8 cellular contexts compared by ENCODE assay signal in the genomic region with DNA sequence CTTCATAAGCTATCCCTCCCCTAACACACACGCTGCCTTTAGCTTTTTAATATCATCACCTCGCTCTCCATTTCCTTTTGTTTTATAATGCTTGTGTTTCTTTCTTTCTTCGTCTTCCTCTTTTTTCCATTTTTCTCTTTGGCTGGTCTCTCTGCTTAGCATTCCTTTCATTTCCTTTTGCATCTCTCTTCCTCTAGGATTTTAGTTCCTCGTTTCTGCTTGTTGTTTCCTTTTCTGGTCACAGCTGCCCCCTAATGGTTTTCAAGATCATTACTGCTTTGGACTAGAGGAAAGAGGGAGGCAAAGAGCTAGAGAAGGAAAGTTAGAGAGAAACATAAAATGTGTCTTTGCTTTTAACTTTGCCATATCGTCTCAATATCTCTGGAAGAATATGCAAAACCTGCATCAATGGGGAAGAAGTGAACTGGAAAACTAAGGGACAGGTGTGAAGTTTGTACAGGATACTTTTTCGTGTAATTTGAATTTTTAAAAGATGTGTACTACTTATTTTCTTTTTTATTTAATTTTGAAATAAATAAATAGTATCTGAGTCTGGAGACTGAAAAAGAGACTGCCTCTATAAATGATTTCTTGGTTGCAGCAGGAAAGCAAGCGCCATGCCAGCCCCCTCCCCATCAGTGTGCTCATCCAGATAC. TPM values are rescaled to one million over a fixed set of nuclear protein-coding genes. Genes with fewer than 3 reads are reported as not detected.
A peak's percentile ranks its signal among the peaks of the same experiment; 100 is the strongest.
DNase-seq lines count a peak whose midpoint lies in the region; FAIRE-seq and TF ChIP-seq lines count a peak whose summit lies in the region.

No MANE protein-coding gene starts in this region.

- no peak overlapping the region for H3K4me3 ChIP-seq in LNCaP clone FGC (ENCODE audit: low read depth, low read length)
- H3K4me3 ChIP-seq in epithelial cell of esophagus (ENCODE audit: low read length): no peak overlapping the region

- peaks cover 2% of the 10 kb centered on the region for H3K27me3 Mint-ChIP-seq in neural crest cell (ENCODE audit: low read depth)
- H3K27me3 Mint-ChIP-seq in activated naive CD4-positive, alpha-beta T cell treated with anti-CD3 and anti-CD28 coated beads for 36 hours (ENCODE audit: low read depth): peaks cover 7% of the 10 kb centered on the region

- peak; percentile 67 for TF ChIP-seq CTCF in LNCaP clone FGC (IDR thresholded peaks at IDR 0.05; ENCODE audit: control insufficient read depth, extremely low read depth, insufficient read depth)
- peak; percentile 90 for TF ChIP-seq CTCF in epithelial cell of esophagus (IDR thresholded peaks at IDR 0.05; ENCODE audit: insufficient read depth, low read depth, low read length, missing control alignments)
- TF ChIP-seq CTCF in neural crest cell (conservative IDR thresholded peaks at IDR 0.05): peak; percentile 88

- DNase-seq in LNCaP clone FGC (ENCODE audit: low read depth) (peak; percentile 26), RCC 7860 (ENCODE audit: low spot score) (peak; percentile 71), epithelial cell of esophagus (ENCODE audit: low read depth) (peak; percentile 73), neural crest cell (ENCODE audit: low read depth, low spot score) (no peak), cortex of kidney (lab: John Stamatoyannopoulos, UW) (no peak)
- no peak for DNase-seq in activated CD4-positive, alpha-beta T cell treated with anti-CD3 and anti-CD28 coated beads, Interleukin-2, amount 50 U/mL, for 4 hours
- no peak for DNase-seq in activated naive CD4-positive, alpha-beta T cell treated with anti-CD3 and anti-CD28 coated beads for 36 hours

- FAIRE-seq in G401.6 (lab: Jason Lieb, UNC) (peak; percentile 84), RCC 7860 (lab: Jason Lieb, UNC) (peak; percentile 89)

- no peaks in the 10 kb centered on the region for H3K9me3 Mint-ChIP-seq in neural crest cell
- H3K9me3 Mint-ChIP-seq in activated naive CD4-positive, alpha-beta T cell treated with anti-CD3 and anti-CD28 coated beads for 36 hours: no peaks in the 10 kb centered on the region

- peaks cover 20% of the 10 kb centered on the region for H3K4me1 Mint-ChIP-seq in neural crest cell
- peaks cover 2% of the 10 kb centered on the region for H3K4me1 Mint-ChIP-seq in activated naive CD4-positive, alpha-beta T cell treated with anti-CD3 and anti-CD28 coated beads for 36 hours (ENCODE audit: low read depth)

- H3K36me3 Mint-ChIP-seq in neural crest cell (ENCODE audit: low read depth): no peaks in the 10 kb centered on the region
- no peaks in the 10 kb centered on the region for H3K36me3 Mint-ChIP-seq in activated naive CD4-positive, alpha-beta T cell treated with anti-CD3 and anti-CD28 coated beads for 36 hours (ENCODE audit: low read depth)

- no peak overlapping the region for H3K27ac Mint-ChIP-seq in neural crest cell (ENCODE audit: unreplicated experiment)
- no peak overlapping the region for H3K27ac Mint-ChIP-seq in activated naive CD4-positive, alpha-beta T cell treated with anti-CD3 and anti-CD28 coated beads for 36 hours

- H3K4me3 Mint-ChIP-seq in neural crest cell: no peak overlapping the region
- no peak overlapping the region for H3K4me3 Mint-ChIP-seq in activated naive CD4-positive, alpha-beta T cell treated with anti-CD3 and anti-CD28 coated beads for 36 hours

- intact Hi-C loops in activated naive CD4-positive, alpha-beta T cell treated with anti-CD3 and anti-CD28 coated beads for 36 hours (cut with micrococcal nuclease): loop anchor here (1.0 kb wide), 5 partner anchors 80 to 1568 kb away; no protein-coding TSS in a partner anchor

- CTCF ChIA-PET in activated naive CD4-positive, alpha-beta T cell treated with anti-CD3 and anti-CD28 coated beads for 36 hours (lab: Charles Lee): interaction anchor here (0.6 to 3.0 kb wide), 21 partner anchors 13 to 1403 kb away, joined by 3 to 15 read pairs (median 4); no protein-coding TSS in a partner anchor

RNA-seq across cellular contexts. Expression of a gene that starts 6.3 kb away (rescaled TPM):
- 90.3 and 93.5 TPM in 2 replicates for total RNA-seq in neural crest cell
- 1 to 10 TPM; 2.5 to 2.8 TPM for total RNA-seq in activated naive CD4-positive, alpha-beta T cell treated with anti-CD3 and anti-CD28 coated beads for 36 hours

Comparison
In these comparisons a context has a peak if more than half of its experiments do, and no peak if none do; other contexts are left out.
1. DNase-seq: peak in LNCaP clone FGC (single experiment), RCC 7860 (single experiment) and epithelial cell of esophagus (single experiment); none in neural crest cell (single experiment), activated CD4-positive, alpha-beta T cell treated with anti-CD3 and anti-CD28 coated beads, Interleukin-2, amount 50 U/mL, for 4 hours (0 of 2), cortex of kidney (single experiment) and activated naive CD4-positive, alpha-beta T cell treated with anti-CD3 and anti-CD28 coated beads for 36 hours (single experiment).
2. RNA of a gene that starts 6.3 kb away (total RNA-seq): 90.3 to 93.5 TPM in neural crest cell; 2.5 to 2.8 TPM in activated naive CD4-positive, alpha-beta T cell treated with anti-CD3 and anti-CD28 coated beads for 36 hours; every median in the first group is over 10 times any median in the second.
3. Peak in every context shown above with its lines, with median percentiles within 50 percentile points of each other: CTCF ChIP-seq.